12 cellular contexts compared by ENCODE assay signal in the genomic region with DNA sequence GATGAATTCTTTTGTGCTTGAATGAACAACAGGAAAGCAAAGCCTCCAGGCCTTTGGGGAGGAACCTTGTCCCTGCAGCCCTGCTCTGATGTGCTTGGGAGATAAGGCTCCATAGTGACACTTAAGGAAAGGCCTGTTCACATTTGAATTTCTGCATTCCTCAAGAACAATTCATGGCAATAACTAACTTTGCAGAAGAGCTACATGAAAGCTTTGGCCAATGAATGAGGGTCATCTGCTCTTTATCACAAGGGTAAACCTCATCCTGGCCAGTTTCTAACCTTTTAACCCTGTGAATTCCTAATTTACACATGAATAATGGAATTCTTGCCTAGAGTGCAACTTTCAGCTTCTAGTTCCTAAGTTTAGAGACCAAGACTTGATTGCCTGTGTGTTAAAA. TPM values are rescaled to one million over a fixed set of nuclear protein-coding genes. Genes with fewer than 3 reads are reported as not detected.
DNase-seq lines count a peak whose midpoint lies in the region; ATAC-seq, FAIRE-seq and TF ChIP-seq lines count a peak whose summit lies in the region.
"Had no signal": no experiment of that assay in that cellular context is flagged by ENCODE, and none has a peak within 500 bp of the region (broad histone marks: within the 10 kb centered on the region; RNA-seq: fewer than 3 reads in every experiment).

No MANE protein-coding gene starts in this region.

- no peak overlapping the region for H3K9ac ChIP-seq in smooth muscle cell (ENCODE audit: low read depth)

- H3K9me3 ChIP-seq in heart right ventricle (no peaks in the 10 kb centered on the region), smooth muscle cell (replicated peaks; ENCODE audit: low read depth) (no peaks in the 10 kb centered on the region)

- H3K27me3 ChIP-seq in heart right ventricle (peaks cover 0 to 50% (median 3%) of the 10 kb centered on the region in 7 donors), smooth muscle cell (ENCODE audit: low read depth) (no peaks in the 10 kb centered on the region)

- peak overlapping the region in 4 of 10 donors; percentile 13 to 55 (median 37) for H3K27ac ChIP-seq in heart right ventricle
- H3K27ac ChIP-seq in smooth muscle cell (ENCODE audit: low read depth): peak overlapping the region; percentile 39

- ATAC-seq in heart right ventricle (peak in 7 of 8 donors; percentile 57 to 82 (median 74)), HG03039 (IDR thresholded peaks at IDR 0.05; ENCODE audit: unreplicated experiment) (no peak), GM18511 (IDR thresholded peaks at IDR 0.05; ENCODE audit: unreplicated experiment) (no peak)
- ATAC-seq: left lobe of liver, PC-3 had no signal

- H2AFZ ChIP-seq in smooth muscle cell (ENCODE audit: low read depth): no peak overlapping the region

- H3K4me2 ChIP-seq in smooth muscle cell: peak overlapping the region; percentile 59

- H3K79me2 ChIP-seq in smooth muscle cell (ENCODE audit: low read depth): peaks cover 35% of the 10 kb centered on the region

- peaks cover 20% of the 10 kb centered on the region for H3F3A ChIP-seq in smooth muscle cell (ENCODE audit: low read depth)

- peaks cover 0 to 34% (median 9%) of the 10 kb centered on the region in 9 donors for H3K4me1 ChIP-seq in heart right ventricle
- peaks cover 80% of the 10 kb centered on the region for H3K4me1 ChIP-seq in smooth muscle cell (ENCODE audit: low read depth)

- H4K20me1 ChIP-seq in smooth muscle cell (ENCODE audit: low read depth): no peaks in the 10 kb centered on the region

- H3K4me3 ChIP-seq in heart right ventricle (no peak overlapping the region), smooth muscle cell (no peak overlapping the region)

- TF ChIP-seq CTCF in heart right ventricle (IDR thresholded peaks at IDR 0.05): no peak
- TF ChIP-seq CTCF in smooth muscle cell (IDR thresholded peaks at IDR 0.05; ENCODE audit: borderline replicate concordance, insufficient read depth, poor library complexity, severe bottlenecking): no peak

- FAIRE-seq in TTC549 (lab: Jason Lieb, UNC): peak; percentile 48
- FAIRE-seq: colon had no signal

- intact Hi-C loops in heart right ventricle (cut with DNase I) (no loop called here), cardiac septum (cut with DNase I) (no loop called here)

- no peaks in the 10 kb centered on the region for H3K36me3 ChIP-seq in heart right ventricle
- H3K36me3 ChIP-seq in smooth muscle cell (ENCODE audit: low read depth): no peaks in the 10 kb centered on the region

- DNase-seq in heart right ventricle: peak in 1 of 2 donors; percentile 20
- DNase-seq in cardiac septum (ENCODE audit: low spot score): no peak
- DNase-seq in iris pigment epithelial cell (ENCODE audit: low read depth): peak; percentile 21
- DNase-seq in smooth muscle cell (lab: John Stamatoyannopoulos, UW; ENCODE audit: unreplicated experiment): no peak
- DNase-seq in SKM-1 treated with dmso at 0.1 percent for 144 hours (lab: John Stamatoyannopoulos, UW; ENCODE audit: unreplicated experiment): no peak
- DNase-seq: NCI-H1092 treated with DMSO at 0.1 percent for 48 hours, PC-3 had no signal

RNA-seq across cellular contexts. Expression of gene PRTG, which starts 5.6 kb away (rescaled TPM):
- 1 to 10 TPM in 5 of 10 donors, under 1 TPM in 5; 0.46 to 1.9 (median 1.1) TPM for total RNA-seq in heart right ventricle
- under 1 TPM; 0.29 to 0.66 TPM for polyA plus RNA-seq in heart right ventricle
- 0.92 TPM for total RNA-seq in cardiac septum
- 7.9 and 17.2 TPM in 2 replicates for total RNA-seq in smooth muscle cell
- polyA plus RNA-seq in smooth muscle cell: 2.4 and 5.6 TPM in 2 replicates

Comparison
In these comparisons a context has a peak if more than half of its experiments do, and no peak if none do; other contexts are left out.
1. ATAC-seq: peak in heart right ventricle (7 of 8); none in HG03039 (single experiment) and GM18511 (single experiment).